In the genomic region with DNA sequence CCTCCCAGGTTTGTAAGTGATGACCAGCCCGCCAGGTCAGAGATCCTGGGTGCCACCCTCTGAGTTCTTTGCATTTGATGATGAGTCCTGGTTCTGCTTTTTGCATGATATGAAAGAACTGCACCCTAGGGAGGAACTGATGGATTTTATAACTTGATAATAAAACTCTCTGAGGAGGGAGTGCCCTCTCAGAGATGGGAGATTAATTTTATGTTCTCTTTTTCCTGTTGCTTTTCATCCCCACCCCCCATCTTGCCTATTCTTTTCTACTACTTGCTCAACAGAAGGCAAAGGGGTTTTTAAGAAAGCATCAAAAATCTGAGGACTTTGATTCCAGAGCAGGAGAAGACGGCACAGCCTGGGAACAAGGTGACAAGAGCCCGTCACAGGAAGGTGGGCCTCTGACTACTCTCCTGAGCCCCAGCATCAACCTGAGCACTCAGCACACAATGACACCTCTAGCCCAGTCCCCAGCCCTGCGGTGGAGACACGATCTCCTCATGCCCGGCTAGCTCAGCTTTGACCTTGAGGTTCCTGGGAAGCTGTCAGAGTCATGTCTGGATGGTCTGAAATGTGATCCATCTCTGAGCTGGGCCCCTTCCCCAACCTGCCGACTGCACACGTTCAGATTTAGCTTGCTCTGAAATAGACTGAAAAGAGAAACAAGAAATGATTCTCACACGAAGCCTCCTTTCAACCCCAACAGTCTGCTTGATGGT, we compare ENCODE assay signal across 24 cellular contexts.
DNase-seq lines count a peak whose midpoint lies in the region; ATAC-seq, FAIRE-seq and TF ChIP-seq lines count a peak whose summit lies in the region.
"Had no signal": no experiment of that assay in that cellular context is flagged by ENCODE, and none has a peak within 500 bp of the region (broad histone marks: within the 10 kb centered on the region; RNA-seq: fewer than 3 reads in every experiment).

No MANE protein-coding gene starts in this region.

- CTCF ChIA-PET in A673 (lab: Charles Lee) (no interaction called here), HEK293 (lab: Yijun Ruan, JAX) (interaction anchor here (0.7 kb wide), 1 partner anchor 8 kb away, joined by 3 read pairs; no protein-coding TSS in a partner anchor)

- DNase-seq in A673 (ENCODE audit: low spot score) (peak; percentile 68), SK-N-MC (ENCODE audit: low read depth, low spot score) (no peak), left colon (peak in 1 of 2 donors; percentile 9), NCI-H1417 treated with DMSO at 0.1 percent for 48 hours (lab: John Stamatoyannopoulos, UW) (no peak), kidney (no peak)
- DNase-seq in activated naive CD4-positive, alpha-beta T cell treated with Interleukin-2 at 50 U/mL for 16 hours = no peak
- DNase-seq in activated CD8-positive, alpha-beta memory T cell treated with anti-CD3 and anti-CD28 coated beads, Interleukin-2, amount 50 U/mL, for 48 hours = no peak
- DNase-seq: activated CD4-positive, alpha-beta T cell treated with anti-CD3 and anti-CD28 coated beads, Interleukin-2, amount 10 ng/mL, durations not matched to agents 7 days and 5 days; activated effector memory CD4-positive, alpha-beta T cell treated with Interleukin-2 at 50 U/mL for 16 hours; activated naive CD8-positive, alpha-beta T cell treated with anti-CD3 and anti-CD28 coated beads for 36 hours; activated T-cell treated with anti-CD3 and anti-CD28 coated beads, Interleukin-2, amount 50 U/mL, for 1 hour; cortex of kidney; effector memory CD8-positive, alpha-beta T cell; HCEC 1CT; NCI-H1930; NK-92 treated with Interleukin-12 subunit alpha and Interleukin-12 subunit beta, amount 100 ng/mL, for 24 hours; PC-9; stimulated activated CD4-positive, alpha-beta T cell treated with anti-CD3 and anti-CD28 coated beads, Interleukin-15, amount 100 ng/mL, for 24 hours; stimulated activated CD4-positive, alpha-beta T cell treated with anti-CD3 and anti-CD28 coated beads, Interleukin-4, amount 100 ng/mL, for 4 hours; SW 1271 had no signal

- H3K9me3 ChIP-seq in A673 (ENCODE audit: low read depth, low read length, poor library complexity, severe bottlenecking) (no peaks in the 10 kb centered on the region), HEK293 (ENCODE audit: control insufficient read depth, insufficient read depth, low read depth, low read length) (no peaks in the 10 kb centered on the region), SK-N-MC (ENCODE audit: low read depth, low read length) (no peaks in the 10 kb centered on the region), kidney (ENCODE audit: control insufficient read depth in 1 of 2, low read length in 2 of 2) (no peaks in the 10 kb centered on the region)
- H3K9me3 ChIP-seq: ascending aorta, transverse colon had no signal

- TF ChIP-seq CTCF in A673 (conservative IDR thresholded peaks at IDR 0.05; ENCODE audit: low read depth, low read length) (no peak), HEK293 (tag by site-specific recombination; IDR thresholded peaks at IDR 0.05) (no peak), kidney (IDR thresholded peaks at IDR 0.05; ENCODE audit: borderline replicate concordance, extremely low read depth, insufficient read depth) (no peak)

- H3K27me3 ChIP-seq in A673 (replicated peaks; ENCODE audit: insufficient read depth, low read depth, low read length, poor library complexity) = no peaks in the 10 kb centered on the region
- H3K27me3 ChIP-seq: ascending aorta, transverse colon had no signal

- TSS peak; percentile 20 for BruUV-seq in A673 (replicated peaks; lab: Mats Ljungman, UMichigan)

- peak; percentile 87 for ATAC-seq in left colon
- ATAC-seq: effector memory CD8-positive, alpha-beta T cell; naive thymus-derived CD4-positive, alpha-beta T cell had no signal

- FAIRE-seq in kidney (lab: Jason Lieb, UNC) = no peak

- H3K4me1 ChIP-seq in A673 (ENCODE audit: insufficient read depth, low read length, poor library complexity, severe bottlenecking) (peaks cover 59% of the 10 kb centered on the region), HEK293 (ENCODE audit: control insufficient read depth, insufficient read depth, low read length) (peaks cover 17% of the 10 kb centered on the region), kidney (ENCODE audit: control insufficient read depth in 1 of 2, insufficient read depth in 1 of 2, low read depth in 1 of 2, low read length in 2 of 2) (peaks cover 6 to 13% of the 10 kb centered on the region in 2 donors)

- H3K4me3 ChIP-seq in A673 (ENCODE audit: low read depth, low read length, poor library complexity, severe bottlenecking) (no peak overlapping the region), HEK293 (ENCODE audit: low read depth, low read length) (no peak overlapping the region), SK-N-MC (peak overlapping the region; percentile 12; the same call in 1 of the 2 replicates), kidney (ENCODE audit: low read length in 2 of 2) (no peak overlapping the region)
- H3K4me3 ChIP-seq: ascending aorta, PC-9, transverse colon had no signal

- POLR2A ChIA-PET in A673 (lab: Charles Lee; ENCODE audit: low non-redundant PET) (no interaction called here), HEK293 (lab: Yijun Ruan, JAX) (no interaction called here)

- no peaks in the 10 kb centered on the region for H3K36me3 ChIP-seq in A673 (ENCODE audit: insufficient read depth, low read length, poor library complexity, severe bottlenecking)
- H3K36me3 ChIP-seq in HEK293 (ENCODE audit: control insufficient read depth in 2 of 2, insufficient read depth in 1 of 2, low read length in 2 of 2) = no peaks in the 10 kb centered on the region
- H3K36me3 ChIP-seq in SK-N-MC (ENCODE audit: insufficient read depth, low read length) = no peaks in the 10 kb centered on the region
- H3K36me3 ChIP-seq in kidney (ENCODE audit: control insufficient read depth in 1 of 2, insufficient read depth in 2 of 2, low read length in 2 of 2) = no peaks in the 10 kb centered on the region
- H3K36me3 ChIP-seq: ascending aorta, transverse colon had no signal

- intact Hi-C loops in A673 (cut with micrococcal nuclease; ENCODE audit: unreplicated experiment) = no loop called here
- intact Hi-C loops in left colon (cut with DNase I, micrococcal nuclease) = no loop called here
- intact Hi-C loops in kidney (cut with DNase I) = no loop called here

- H3K27ac ChIP-seq in A673 (ENCODE audit: low read depth, low read length, poor library complexity, severe bottlenecking) = peak overlapping the region; percentile 83
- H3K27ac ChIP-seq in HEK293 (ENCODE audit: extremely low read depth, low read depth, low read length) = peak overlapping the region; percentile 53; the same call in 1 of the 2 replicates
- no peak overlapping the region for H3K27ac ChIP-seq in SK-N-MC
- H3K27ac ChIP-seq in kidney (ENCODE audit: low read depth in 2 of 2, low read length in 2 of 2) = no peak overlapping the region
- H3K27ac ChIP-seq: ascending aorta, PC-9, transverse colon had no signal

- H3K9ac ChIP-seq in SK-N-MC (ENCODE audit: insufficient read length) (no peak overlapping the region), kidney (ENCODE audit: low read length in 2 of 2) (no peak overlapping the region)

TF ChIP-seq in HEK293, 187 proteins besides CTCF, POLR2A, EP300 and RAD21 (continues in another document):
- peak; percentile 89 for TF ChIP-seq WT1 (tag by site-specific recombination; IDR thresholded peaks at IDR 0.05)
- TF ChIP-seq ZNF174 (tag by site-specific recombination; IDR thresholded peaks at IDR 0.05) = no peak
- no peak for TF ChIP-seq ZNF791 (tag by site-specific recombination; IDR thresholded peaks at IDR 0.05)
- TF ChIP-seq, protein P1, sequence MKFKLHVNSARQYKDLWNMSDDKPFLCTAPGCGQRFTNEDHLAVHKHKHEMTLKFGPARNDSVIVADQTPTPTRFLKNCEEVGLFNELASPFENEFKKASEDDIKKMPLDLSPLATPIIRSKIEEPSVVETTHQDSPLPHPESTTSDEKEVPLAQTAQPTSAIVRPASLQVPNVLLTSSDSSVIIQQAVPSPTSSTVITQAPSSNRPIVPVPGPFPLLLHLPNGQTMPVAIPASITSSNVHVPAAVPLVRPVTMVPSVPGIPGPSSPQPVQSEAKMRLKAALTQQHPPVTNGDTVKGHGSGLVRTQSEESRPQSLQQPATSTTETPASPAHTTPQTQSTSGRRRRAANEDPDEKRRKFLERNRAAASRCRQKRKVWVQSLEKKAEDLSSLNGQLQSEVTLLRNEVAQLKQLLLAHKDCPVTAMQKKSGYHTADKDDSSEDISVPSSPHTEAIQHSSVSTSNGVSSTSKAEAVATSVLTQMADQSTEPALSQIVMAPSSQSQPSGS (tag by site-specific recombination; IDR thresholded peaks at IDR 0.05; ENCODE audit: low read depth) = no peak
- no peak for TF ChIP-seq EGR2 (tag by site-specific recombination; IDR thresholded peaks at IDR 0.05; ENCODE audit: low read depth)
- TF ChIP-seq, protein P2, sequence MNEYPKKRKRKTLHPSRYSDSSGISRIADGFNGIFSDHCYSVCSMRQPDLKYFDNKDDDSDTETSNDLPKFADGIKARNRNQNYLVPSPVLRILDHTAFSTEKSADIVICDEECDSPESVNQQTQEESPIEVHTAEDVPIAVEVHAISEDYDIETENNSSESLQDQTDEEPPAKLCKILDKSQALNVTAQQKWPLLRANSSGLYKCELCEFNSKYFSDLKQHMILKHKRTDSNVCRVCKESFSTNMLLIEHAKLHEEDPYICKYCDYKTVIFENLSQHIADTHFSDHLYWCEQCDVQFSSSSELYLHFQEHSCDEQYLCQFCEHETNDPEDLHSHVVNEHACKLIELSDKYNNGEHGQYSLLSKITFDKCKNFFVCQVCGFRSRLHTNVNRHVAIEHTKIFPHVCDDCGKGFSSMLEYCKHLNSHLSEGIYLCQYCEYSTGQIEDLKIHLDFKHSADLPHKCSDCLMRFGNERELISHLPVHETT (tag by site-specific recombination; IDR thresholded peaks at IDR 0.05) = no peak

Comparison
In these comparisons a context has a peak if more than half of its experiments do, and no peak if none do; other contexts are left out.
1. H3K27ac ChIP-seq: peak in A673 (single experiment) and HEK293 (single experiment); none in SK-N-MC (single experiment) and kidney (0 of 2).